ENCODE assay signal across 8 cellular contexts in genomic region chr14:24665440-24665991, GRCh38. TPM values are rescaled to one million over a fixed set of nuclear protein-coding genes. Genes with fewer than 3 reads are reported as not detected.
DNase-seq lines count a peak whose midpoint lies in the region; ATAC-seq lines count a peak whose summit lies in the region.

No MANE protein-coding gene starts in this region.

- WGBS in aorta, 2 donors, result 58 to 62% methylated on average over 4 of the region's 4 CpGs

- intact Hi-C loops in aorta (cut with DNase I), result no loop called here

- H3K27me3 ChIP-seq in aorta (ENCODE audit: control insufficient read depth in 1 of 2, insufficient read depth in 2 of 2, low read length in 1 of 2), result no peaks in the 10 kb centered on the region

- H3K27ac ChIP-seq in KOPT-K1 (ENCODE audit: low read depth, low read length, poor library complexity, severe bottlenecking), result peak overlapping the region; percentile 11
- no peak overlapping the region for H3K27ac ChIP-seq in aorta (ENCODE audit: low read depth in 1 of 2, low read length in 2 of 2)

- H3K4me1 ChIP-seq in aorta (ENCODE audit: control insufficient read depth in 1 of 2, insufficient read depth in 2 of 2, low read length in 2 of 2), result no peaks in the 10 kb centered on the region

- DNase-seq in germinal center (ENCODE audit: low spot score) (peak; percentile 41), NCI-H1436 treated with DMSO at 0.1 percent for 48 hours (lab: John Stamatoyannopoulos, UW) (no peak), H4 (ENCODE audit: low spot score) (no peak), aorta (no peak), kidney glomerular epithelial cell (lab: John Stamatoyannopoulos, UW) (no peak)

- no peak overlapping the region for H3K4me3 ChIP-seq in aorta (ENCODE audit: low read length in 2 of 2)

- peak; percentile 96 for ATAC-seq in GM18517 (IDR thresholded peaks at IDR 0.05; ENCODE audit: unreplicated experiment)
- ATAC-seq in GM21619 (IDR thresholded peaks at IDR 0.05; ENCODE audit: unreplicated experiment), result peak; percentile 95
- ATAC-seq in aorta (ENCODE audit: low FRiP score), result no peak

- H3K9me3 ChIP-seq in KOPT-K1 (ENCODE audit: insufficient read depth, low read length, poor library complexity, severe bottlenecking), result no peaks in the 10 kb centered on the region
- no peaks in the 10 kb centered on the region for H3K9me3 ChIP-seq in aorta (ENCODE audit: control insufficient read depth, low read length)

- H3K36me3 ChIP-seq in KOPT-K1 (ENCODE audit: insufficient read depth, low read length), result no peaks in the 10 kb centered on the region
- H3K36me3 ChIP-seq in aorta (ENCODE audit: control insufficient read depth in 1 of 2, insufficient read depth in 2 of 2, low read length in 1 of 2), result no peaks in the 10 kb centered on the region

RNA-seq across cellular contexts. Expression of gene GZMB, which starts 31.5 kb away (rescaled TPM):
- total RNA-seq in H4 (2014; rRNA removed; shearing (Covaris generic)), result not detected in 2 replicates
- 1 to 10 TPM; 1.6 to 3.0 TPM for total RNA-seq in aorta
- polyA plus RNA-seq in aorta, result 1 to 10 TPM in 1 of 2 donors, under 1 TPM in 1; 0.54 to 2.6 TPM

RNA-seq across cellular contexts. Expression of gene GZMH, which starts 56.0 kb away (rescaled TPM):
- not detected in 2 replicates for total RNA-seq in H4 (2014; rRNA removed; shearing (Covaris generic))
- 1 to 10 TPM in 1 of 2 donors, not detected in 1; 1.9 TPM for total RNA-seq in aorta
- 1 to 10 TPM in 1 of 2 donors, not detected in 1; 2.6 TPM for polyA plus RNA-seq in aorta
